In the genomic region with DNA sequence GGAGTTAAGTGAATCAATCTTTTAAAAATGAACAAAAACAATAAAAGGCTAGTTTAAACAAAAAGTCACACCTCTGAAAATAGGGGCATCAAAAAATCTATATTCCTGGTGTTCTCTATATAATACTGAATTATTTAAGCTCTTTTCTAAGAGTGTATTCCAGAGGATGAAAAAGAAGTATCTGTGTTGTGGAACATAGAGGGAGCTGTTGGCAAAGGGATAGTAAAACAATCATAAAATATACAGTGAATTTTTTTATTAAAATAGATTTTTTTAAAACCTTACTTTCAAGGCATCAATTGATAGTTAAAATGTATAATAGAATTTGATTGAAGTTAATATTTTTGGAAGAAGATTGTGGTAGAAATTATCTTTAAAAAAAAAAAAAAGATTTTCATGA, we compare ENCODE assay signal across 10 cellular contexts.
DNase-seq lines count a peak whose midpoint lies in the region; ATAC-seq and TF ChIP-seq lines count a peak whose summit lies in the region.
"Had no signal": no experiment of that assay in that cellular context is flagged by ENCODE, and none has a peak within 500 bp of the region (broad histone marks: within the 10 kb centered on the region; RNA-seq: fewer than 3 reads in every experiment).

No MANE protein-coding gene starts in this region.

- H2AFZ ChIP-seq in osteoblast (ENCODE audit: low read length): no peak overlapping the region

- H3K27me3 ChIP-seq in osteoblast (ENCODE audit: insufficient read depth, low read length): no peaks in the 10 kb centered on the region
- H3K27me3 ChIP-seq in gastrocnemius medialis: no peaks in the 10 kb centered on the region
- H3K27me3 ChIP-seq: stomach had no signal

- H3K79me2 ChIP-seq in osteoblast (ENCODE audit: insufficient read depth, low read length): no peaks in the 10 kb centered on the region

- H3K4me2 ChIP-seq in osteoblast (ENCODE audit: insufficient read depth, low read length): no peak overlapping the region

- peak; percentile 54 for TF ChIP-seq CTCF in LNCaP clone FGC (IDR thresholded peaks at IDR 0.05; ENCODE audit: control insufficient read depth, extremely low read depth, insufficient read depth)
- peak; percentile 61 for TF ChIP-seq CTCF in osteoblast (IDR thresholded peaks at IDR 0.05; ENCODE audit: extremely low read depth, low read depth, low read length)
- no peak for TF ChIP-seq CTCF in gastrocnemius medialis (IDR thresholded peaks at IDR 0.05 in 4 of 5, conservative IDR thresholded peaks at IDR 0.05 in 1 of 5)

- H3K27ac ChIP-seq in osteoblast (ENCODE audit: low read depth, low read length) (no peak overlapping the region), gastrocnemius medialis (no peak overlapping the region)
- H3K27ac ChIP-seq: stomach had no signal

- H3K4me1 ChIP-seq in osteoblast (ENCODE audit: insufficient read depth, low read length) (peaks cover 4% of the 10 kb centered on the region), gastrocnemius medialis (no peaks in the 10 kb centered on the region)
- H3K4me1 ChIP-seq: stomach had no signal

- no peaks in the 10 kb centered on the region for H3K9me3 ChIP-seq in osteoblast (ENCODE audit: low read depth, low read length)
- H3K9me3 ChIP-seq in gastrocnemius medialis: no peaks in the 10 kb centered on the region
- H3K9me3 ChIP-seq: stomach had no signal

- ATAC-seq in HG03378 (IDR thresholded peaks at IDR 0.05; ENCODE audit: unreplicated experiment) (no peak), GM19023 (IDR thresholded peaks at IDR 0.05; ENCODE audit: unreplicated experiment) (no peak), gastrocnemius medialis (no peak)

- in situ Hi-C loops in gastrocnemius medialis (cut with MboI; ENCODE audit: low sequenced_read_pairs in 4 of 4): no loop called here

- intact Hi-C loops in gastrocnemius medialis (cut with DNase I; ENCODE audit: low total_unique reads): no loop called here

- H3K36me3 ChIP-seq in osteoblast (ENCODE audit: insufficient read depth, low read length) (no peaks in the 10 kb centered on the region), gastrocnemius medialis (no peaks in the 10 kb centered on the region)
- H3K36me3 ChIP-seq: stomach had no signal

- peak; percentile 10 for DNase-seq in DMS114 treated with DMSO at 0.1 percent for 48 hours (lab: John Stamatoyannopoulos, UW; ENCODE audit: unreplicated experiment)
- no peak for DNase-seq in LNCaP clone FGC (ENCODE audit: low read depth)
- DNase-seq in erythroblast (lab: John Stamatoyannopoulos, UW): peak; percentile 1 to 2
- peak; percentile 9 for DNase-seq in osteoblast (ENCODE audit: insufficient read length, low spot score, missing footprints)
- no peak for DNase-seq in gastrocnemius medialis
- DNase-seq in stimulated activated CD4-positive, alpha-beta T cell treated with anti-CD3 and anti-CD28 coated beads, Interleukin-4, amount 100 ng/mL, for 4 hours: no peak
- DNase-seq: islet precursor cell, stomach had no signal

- no peak overlapping the region for H3K4me3 ChIP-seq in LNCaP clone FGC (ENCODE audit: low read depth, low read length)
- H3K4me3 ChIP-seq in osteoblast (ENCODE audit: insufficient read depth, low read length): no peak overlapping the region
- H3K4me3 ChIP-seq in gastrocnemius medialis: no peak overlapping the region
- H3K4me3 ChIP-seq: stomach had no signal

- no peak for TF ChIP-seq POLR2A in erythroblast (IDR thresholded peaks at IDR 0.05; ENCODE audit: low read length)
- TF ChIP-seq POLR2A in gastrocnemius medialis (IDR thresholded peaks at IDR 0.05): no peak

- H4K20me1 ChIP-seq in osteoblast (ENCODE audit: insufficient read depth, low read length): no peaks in the 10 kb centered on the region

Comparison
In these comparisons a context has a peak if more than half of its experiments do, and no peak if none do; other contexts are left out.
1. DNase-seq: peak in DMS114 treated with DMSO at 0.1 percent for 48 hours (single experiment), erythroblast (2 of 2) and osteoblast (single experiment); none in LNCaP clone FGC (single experiment), gastrocnemius medialis (0 of 2) and stimulated activated CD4-positive, alpha-beta T cell treated with anti-CD3 and anti-CD28 coated beads, Interleukin-4, amount 100 ng/mL, for 4 hours (0 of 2).
2. CTCF ChIP-seq: peak in LNCaP clone FGC (single experiment) and osteoblast (single experiment); none in gastrocnemius medialis (0 of 5).